Comparison of ENCODE assay signal across 15 cellular contexts in genomic region chr1:182952677-182953444, GRCh38. TPM values are rescaled to one million over a fixed set of nuclear protein-coding genes. Genes with fewer than 3 reads are reported as not detected.
DNase-seq lines count a peak whose midpoint lies in the region; ATAC-seq and TF ChIP-seq lines count a peak whose summit lies in the region.
"Had no signal": no experiment of that assay in that cellular context is flagged by ENCODE, and none has a peak within 500 bp of the region (broad histone marks: within the 10 kb centered on the region; RNA-seq: fewer than 3 reads in every experiment).

Gene SHCBP1L (minus strand): TSS chr1:182953166. CDS start chr1:182953133, 33 bp downstream.

- H3K9me3 Mint-ChIP-seq in activated naive CD4-positive, alpha-beta T cell treated with anti-CD3 and anti-CD28 coated beads for 36 hours, result no peaks in the 10 kb centered on the region
- no peaks in the 10 kb centered on the region for H3K9me3 Mint-ChIP-seq in activated naive CD4-positive, alpha-beta T cell treated with anti-CD3 and anti-CD28 coated beads, Interleukin-2, amount 10 ng/mL, durations not matched to agents 7 days and 5 days
- peaks cover 0 to 5% (median 0%) of the 10 kb centered on the region in 11 donors for H3K9me3 Mint-ChIP-seq in naive thymus-derived CD4-positive, alpha-beta T cell

- intact Hi-C loops in activated naive CD4-positive, alpha-beta T cell treated with anti-CD3 and anti-CD28 coated beads for 36 hours (cut with micrococcal nuclease), result no loop called here
- intact Hi-C loops in naive thymus-derived CD4-positive, alpha-beta T cell (cut with micrococcal nuclease), result no loop called here

- no peak within 1 kb of the TSS for H3K4me2 ChIP-seq in Karpas-422 (ENCODE audit: low read depth, low read length, poor library complexity, severe bottlenecking)
- H3K4me2 ChIP-seq: KMS-11 had no signal

- no peaks in the 10 kb centered on the region for H3K4me1 ChIP-seq in naive thymus-derived CD4-positive, alpha-beta T cell (ENCODE audit: control insufficient read depth in 2 of 2, insufficient read depth in 2 of 2, low read length in 2 of 2)
- H3K4me1 ChIP-seq in thoracic aorta (ENCODE audit: control insufficient read depth in 1 of 2, low read depth in 2 of 2), result peaks cover 3 to 4% of the 10 kb centered on the region in 2 donors
- no peaks in the 10 kb centered on the region for H3K4me1 ChIP-seq in Karpas-422 (ENCODE audit: low read length)

- H3K4me3 Mint-ChIP-seq in activated naive CD4-positive, alpha-beta T cell treated with anti-CD3 and anti-CD28 coated beads for 36 hours, result peak within 1 kb of the TSS; percentile 57
- no peak within 1 kb of the TSS for H3K4me3 Mint-ChIP-seq in activated naive CD4-positive, alpha-beta T cell treated with anti-CD3 and anti-CD28 coated beads, Interleukin-2, amount 10 ng/mL, durations not matched to agents 7 days and 5 days
- H3K4me3 Mint-ChIP-seq in naive thymus-derived CD4-positive, alpha-beta T cell, result peak within 1 kb of the TSS in 7 of 10 donors; percentile 42 to 72 (median 50)

- no peaks in the 10 kb centered on the region for H4K20me1 ChIP-seq in Karpas-422 (ENCODE audit: insufficient read depth, low read depth, low read length)

- H3K36me3 ChIP-seq in naive thymus-derived CD4-positive, alpha-beta T cell (ENCODE audit: control insufficient read depth in 2 of 3, insufficient read depth in 3 of 3, low read length in 3 of 3), result no peaks in the 10 kb centered on the region
- no peaks in the 10 kb centered on the region for H3K36me3 ChIP-seq in thoracic aorta
- H3K36me3 ChIP-seq in Karpas-422 (ENCODE audit: insufficient read depth, low read length), result no peaks in the 10 kb centered on the region

- POLR2A ChIA-PET in naive thymus-derived CD4-positive, alpha-beta T cell (lab: Charles Lee), result no interaction called here

- no peaks in the 10 kb centered on the region for H3K9me2 ChIP-seq in Karpas-422 (replicated peaks; ENCODE audit: insufficient read depth, low read length)

- no peaks in the 10 kb centered on the region for H3K9me3 ChIP-seq in naive thymus-derived CD4-positive, alpha-beta T cell (ENCODE audit: control insufficient read depth in 2 of 3, low read length in 3 of 3)
- H3K9me3 ChIP-seq in thoracic aorta, result no peaks in the 10 kb centered on the region
- no peaks in the 10 kb centered on the region for H3K9me3 ChIP-seq in Karpas-422 (ENCODE audit: low read length)

- TF ChIP-seq CTCF in epithelial cell of proximal tubule (conservative IDR thresholded peaks at IDR 0.05; ENCODE audit: low read depth, low read length), result no peak
- no peak for TF ChIP-seq CTCF in thoracic aorta (IDR thresholded peaks at IDR 0.05)

- H3K9ac ChIP-seq in Karpas-422 (ENCODE audit: low read length), result no peak within 1 kb of the TSS
- H3K9ac ChIP-seq: KMS-11 had no signal

- no peak within 1 kb of the TSS for H2AFZ ChIP-seq in Karpas-422 (ENCODE audit: low read length)

- CTCF ChIA-PET in activated naive CD4-positive, alpha-beta T cell treated with anti-CD3 and anti-CD28 coated beads for 36 hours (lab: Charles Lee), result no interaction called here
- CTCF ChIA-PET in activated naive CD4-positive, alpha-beta T cell treated with anti-CD3 and anti-CD28 coated beads, Interleukin-2, amount 10 ng/mL, durations not matched to agents 7 days and 5 days (lab: Charles Lee), result no interaction called here
- CTCF ChIA-PET in naive thymus-derived CD4-positive, alpha-beta T cell (lab: Charles Lee), result interaction anchor here (0.6 kb wide), 1 partner anchor 24 kb away, joined by 3 read pairs; no protein-coding TSS in a partner anchor

- no peaks in the 10 kb centered on the region for H3K36me3 Mint-ChIP-seq in activated naive CD4-positive, alpha-beta T cell treated with anti-CD3 and anti-CD28 coated beads for 36 hours (ENCODE audit: low read depth)
- H3K36me3 Mint-ChIP-seq in activated naive CD4-positive, alpha-beta T cell treated with anti-CD3 and anti-CD28 coated beads, Interleukin-2, amount 10 ng/mL, durations not matched to agents 7 days and 5 days, result no peaks in the 10 kb centered on the region
- no peaks in the 10 kb centered on the region for H3K36me3 Mint-ChIP-seq in naive thymus-derived CD4-positive, alpha-beta T cell

- no peaks in the 10 kb centered on the region for H3K27me3 ChIP-seq in naive thymus-derived CD4-positive, alpha-beta T cell (ENCODE audit: control insufficient read depth in 2 of 2, insufficient read depth in 2 of 2, low read length in 2 of 2)
- H3K27me3 ChIP-seq in thoracic aorta (replicated peaks; ENCODE audit: insufficient read depth) (no peaks in the 10 kb centered on the region), Karpas-422 (ENCODE audit: low read length) (no peaks in the 10 kb centered on the region)

- H3K27ac ChIP-seq in naive thymus-derived CD4-positive, alpha-beta T cell (ENCODE audit: low read depth, low read length), result no peak within 1 kb of the TSS
- H3K27ac ChIP-seq in thoracic aorta (no peak within 1 kb of the TSS), Karpas-422 (ENCODE audit: low read length) (no peak within 1 kb of the TSS)
- H3K27ac ChIP-seq: KMS-11 had no signal

- H3K27ac Mint-ChIP-seq in activated naive CD4-positive, alpha-beta T cell treated with anti-CD3 and anti-CD28 coated beads for 36 hours, result no peak within 1 kb of the TSS
- no peak within 1 kb of the TSS for H3K27ac Mint-ChIP-seq in activated naive CD4-positive, alpha-beta T cell treated with anti-CD3 and anti-CD28 coated beads, Interleukin-2, amount 10 ng/mL, durations not matched to agents 7 days and 5 days
- H3K27ac Mint-ChIP-seq in naive thymus-derived CD4-positive, alpha-beta T cell, result no peak within 1 kb of the TSS

- DNase-seq in activated naive CD4-positive, alpha-beta T cell treated with anti-CD3 and anti-CD28 coated beads for 36 hours, result peak; percentile 15
- no peak for DNase-seq in activated naive CD4-positive, alpha-beta T cell treated with anti-CD3 and anti-CD28 coated beads, Interleukin-2, amount 10 ng/mL, durations not matched to agents 7 days and 5 days
- DNase-seq in epithelial cell of proximal tubule (ENCODE audit: low read depth) (no peak), thoracic aorta (ENCODE audit: low spot score) (no peak), Karpas-422 (no peak)
- peak in 1 of 9 donors; percentile 3 for DNase-seq in naive thymus-derived CD4-positive, alpha-beta T cell
- DNase-seq: amniotic stem cell; stimulated activated CD4-positive, alpha-beta T cell treated with anti-CD3 and anti-CD28 coated beads, Interleukin-2, amount 100 ng/mL, for 24 hours; substantia nigra; T-helper 2 cell had no signal

- H3K4me3 ChIP-seq in epithelial cell of proximal tubule (ENCODE audit: low read depth, low read length) (peak within 1 kb of the TSS; percentile 34), thoracic aorta (peak within 1 kb of the TSS; percentile 70), Karpas-422 (ENCODE audit: low read length) (no peak within 1 kb of the TSS)
- no peak within 1 kb of the TSS for H3K4me3 ChIP-seq in naive thymus-derived CD4-positive, alpha-beta T cell (ENCODE audit: low read length)

- no peak for ATAC-seq in naive thymus-derived CD4-positive, alpha-beta T cell
- ATAC-seq in thoracic aorta (ENCODE audit: insufficient number of reproducible peaks, low FRiP score, low read depth) (no peak), GM21528 (IDR thresholded peaks at IDR 0.05; ENCODE audit: low FRiP score, unreplicated experiment) (no peak), GM21360 (IDR thresholded peaks at IDR 0.05; ENCODE audit: unreplicated experiment) (no peak)

- no peaks in the 10 kb centered on the region for H3K79me2 ChIP-seq in Karpas-422 (ENCODE audit: low read length)

- H3K4me1 Mint-ChIP-seq in activated naive CD4-positive, alpha-beta T cell treated with anti-CD3 and anti-CD28 coated beads for 36 hours (ENCODE audit: low read depth), result peaks cover 4% of the 10 kb centered on the region
- no peaks in the 10 kb centered on the region for H3K4me1 Mint-ChIP-seq in activated naive CD4-positive, alpha-beta T cell treated with anti-CD3 and anti-CD28 coated beads, Interleukin-2, amount 10 ng/mL, durations not matched to agents 7 days and 5 days
- H3K4me1 Mint-ChIP-seq in naive thymus-derived CD4-positive, alpha-beta T cell, result peaks cover 0 to 5% (median 0%) of the 10 kb centered on the region in 7 donors

- H3K27me3 Mint-ChIP-seq in activated naive CD4-positive, alpha-beta T cell treated with anti-CD3 and anti-CD28 coated beads for 36 hours (ENCODE audit: low read depth), result peaks cover 17% of the 10 kb centered on the region
- peaks cover 46% of the 10 kb centered on the region for H3K27me3 Mint-ChIP-seq in activated naive CD4-positive, alpha-beta T cell treated with anti-CD3 and anti-CD28 coated beads, Interleukin-2, amount 10 ng/mL, durations not matched to agents 7 days and 5 days
- peaks cover 33 to 44% (median 34%) of the 10 kb centered on the region in 5 donors for H3K27me3 Mint-ChIP-seq in naive thymus-derived CD4-positive, alpha-beta T cell

RNA-seq across cellular contexts. Expression of gene SHCBP1L, which starts in this region (rescaled TPM):
- not detected for total RNA-seq in activated naive CD4-positive, alpha-beta T cell treated with anti-CD3 and anti-CD28 coated beads for 36 hours
- 0.17 and 0.80 TPM in 2 replicates for total RNA-seq in epithelial cell of proximal tubule
- not detected for total RNA-seq in naive thymus-derived CD4-positive, alpha-beta T cell
- polyA plus RNA-seq in naive thymus-derived CD4-positive, alpha-beta T cell, result not detected
- not detected for total RNA-seq in thoracic aorta
- not detected in 2 replicates for total RNA-seq in Karpas-422 (2014; rRNA removed; shearing (Covaris generic); ENCODE audit: low replicate concordance)
- total RNA-seq: A172; activated CD8-positive, alpha-beta memory T cell treated with anti-CD3 and anti-CD28 coated beads for 36 hours had no signal

Comparison
In these comparisons a context has a peak if more than half of its experiments do, and no peak if none do; other contexts are left out.
1. Peak in DNase-seq in activated naive CD4-positive, alpha-beta T cell treated with anti-CD3 and anti-CD28 coated beads for 36 hours; RNA of the gene not detected or under 1 TPM.
2. H3K4me3 ChIP-seq: peak in epithelial cell of proximal tubule (single experiment) and thoracic aorta (single experiment); none in naive thymus-derived CD4-positive, alpha-beta T cell (single experiment) and Karpas-422 (single experiment).